Comparison of ENCODE assay signal across 22 cellular contexts in the genomic region with DNA sequence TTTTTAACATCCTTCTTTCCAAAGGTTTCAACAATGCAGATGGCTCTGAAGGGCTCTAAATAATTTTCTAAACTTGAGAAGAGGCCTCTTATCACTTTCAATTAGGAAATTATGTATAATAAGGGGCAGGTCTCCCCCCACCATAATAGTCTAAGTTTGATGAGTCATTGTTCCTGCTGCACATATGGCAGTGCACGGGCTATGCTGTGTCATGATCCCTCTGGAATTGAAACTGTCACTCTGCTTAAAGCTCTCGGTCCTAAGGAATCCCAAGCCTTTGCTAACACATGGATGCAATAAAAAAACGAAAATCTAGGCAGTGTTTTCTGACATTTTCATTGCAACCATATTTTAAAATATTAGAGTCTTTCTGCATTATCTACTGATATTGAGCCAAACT.
DNase-seq lines count a peak whose midpoint lies in the region; ATAC-seq and TF ChIP-seq lines count a peak whose summit lies in the region.
"Had no signal": no experiment of that assay in that cellular context is flagged by ENCODE, and none has a peak within 500 bp of the region (broad histone marks: within the 10 kb centered on the region; RNA-seq: fewer than 3 reads in every experiment).

No MANE protein-coding gene starts in this region.

- H3K9me3 ChIP-seq in SK-N-SH = peaks cover 9% of the 10 kb centered on the region; the same call in 1 of the 2 replicates
- H3K9me3 ChIP-seq in OCI-LY7 (ENCODE audit: low read length) = peaks cover 23% of the 10 kb centered on the region; the same call in 1 of the 2 replicates
- H3K9me3 ChIP-seq: thyroid gland had no signal

- H3K36me3 ChIP-seq in SK-N-SH (replicated peaks in 1 of 2; ENCODE audit: control insufficient read depth in 1 of 2, insufficient read depth in 2 of 2, low read length in 1 of 2) = peaks cover 0 to 48% of the 10 kb centered on the region in 2 experiments
- H3K36me3 ChIP-seq in OCI-LY7 (ENCODE audit: insufficient read depth, low read length) = peaks cover 52% of the 10 kb centered on the region
- H3K36me3 ChIP-seq: gastroesophageal sphincter, thyroid gland had no signal

- H3K4me1 ChIP-seq in SK-N-SH (ENCODE audit: control insufficient read depth in 1 of 2, insufficient read depth in 2 of 2, low read depth in 1 of 2, low read length in 1 of 2) = no peaks in the 10 kb centered on the region; a peak in 1 of 4 replicates
- no peaks in the 10 kb centered on the region for H3K4me1 ChIP-seq in OCI-LY7 (ENCODE audit: insufficient read depth, low read length, poor library complexity, severe bottlenecking)
- H3K4me1 ChIP-seq: gastroesophageal sphincter, parathyroid adenoma, thyroid gland had no signal

- whole genome bisulfite sequencing in SK-N-SH (ENCODE audit: low lambda C conversion rate) = 64% methylated on average over 3 of the region's 3 CpGs

- intact Hi-C loops in OCI-LY7 (cut with micrococcal nuclease; ENCODE audit: unreplicated experiment) = no loop called here

- POLR2A ChIA-PET in SK-N-SH (lab: Yijun Ruan, JAX) = no interaction called here
- POLR2A ChIA-PET in OCI-LY7 (lab: Charles Lee) = interaction anchor here (1.5 kb wide), 1 partner anchor 21 kb away, joined by 3 read pairs; no protein-coding TSS in a partner anchor

- H3K9ac ChIP-seq in SK-N-SH = no peak overlapping the region
- H3K9ac ChIP-seq: parathyroid adenoma had no signal

- TF ChIP-seq EP300 in SK-N-SH (IDR thresholded peaks at IDR 0.05; ENCODE audit: borderline replicate concordance in 1 of 2, low read depth in 1 of 2, low read length in 1 of 2) = no peak

- TF ChIP-seq CTCF in AG10803 (conservative IDR thresholded peaks at IDR 0.05; ENCODE audit: low read length) (no peak), SK-N-SH (IDR thresholded peaks at IDR 0.05) (no peak), OCI-LY7 (conservative IDR thresholded peaks at IDR 0.05; ENCODE audit: low read length) (no peak)

- H3K4me3 ChIP-seq in AG10803 (ENCODE audit: low read length) (no peak overlapping the region), SK-N-SH (ENCODE audit: low read depth in 2 of 2, low read length in 1 of 2) (no peak overlapping the region), OCI-LY7 (ENCODE audit: low read depth, low read length, poor library complexity, severe bottlenecking) (no peak overlapping the region)
- H3K4me3 ChIP-seq: gastroesophageal sphincter, thyroid gland had no signal

- H2AFZ ChIP-seq in SK-N-SH (ENCODE audit: low read depth) (no peak overlapping the region), OCI-LY7 (ENCODE audit: low read length) (no peak overlapping the region)
- H2AFZ ChIP-seq: parathyroid adenoma had no signal

- H3K27me3 ChIP-seq in SK-N-SH (ENCODE audit: insufficient read depth) = no peaks in the 10 kb centered on the region
- H3K27me3 ChIP-seq: gastroesophageal sphincter, thyroid gland had no signal

- BruUV-seq in OCI-LY7 (replicated peaks; lab: Mats Ljungman, UMichigan) = no TSS peak

- no peak overlapping the region; a peak in 1 of 4 replicates for H3K27ac ChIP-seq in SK-N-SH (ENCODE audit: low read depth in 2 of 2, low read length in 1 of 2)
- no peak overlapping the region for H3K27ac ChIP-seq in OCI-LY7 (ENCODE audit: low read depth, low read length, poor library complexity, severe bottlenecking)
- H3K27ac ChIP-seq: gastroesophageal sphincter, parathyroid adenoma, thyroid gland had no signal

- H4K20me1 ChIP-seq in SK-N-SH (ENCODE audit: insufficient read depth) (no peaks in the 10 kb centered on the region), OCI-LY7 (ENCODE audit: insufficient read depth, low read length) (no peaks in the 10 kb centered on the region)

- H3K4me2 ChIP-seq in SK-N-SH (no peak overlapping the region), OCI-LY7 (ENCODE audit: low read length) (no peak overlapping the region)

- no peaks in the 10 kb centered on the region for H3K79me2 ChIP-seq in SK-N-SH (ENCODE audit: insufficient read depth)
- H3K79me2 ChIP-seq in OCI-LY7 (ENCODE audit: insufficient read depth, low read depth, low read length) = no peaks in the 10 kb centered on the region
- H3K79me2 ChIP-seq: parathyroid adenoma had no signal

- H3K9me2 ChIP-seq in SK-N-SH = no peaks in the 10 kb centered on the region
- H3K9me2 ChIP-seq in OCI-LY7 (ENCODE audit: insufficient read depth, low read length) = no peaks in the 10 kb centered on the region

- no peak for TF ChIP-seq RAD21 in SK-N-SH (IDR thresholded peaks at IDR 0.05; ENCODE audit: low read length)

- H3F3A ChIP-seq in SK-N-SH (replicated peaks; ENCODE audit: insufficient read depth) = peaks cover 4% of the 10 kb centered on the region

- DNase-seq in AG10803 (ENCODE audit: low read depth) (peak; percentile 53), H4 (ENCODE audit: low spot score) (peak; percentile 43), SK-N-SH (no peak), fibroblast of peridontal ligament (ENCODE audit: extremely low read depth) (peak; percentile 15), OCI-LY7 (ENCODE audit: low spot score) (no peak), GDM1 (lab: John Stamatoyannopoulos, UW) (no peak)
- DNase-seq: activated CD4-positive, alpha-beta memory T cell treated with anti-CD3 and anti-CD28 coated beads for 36 hours; activated naive CD4-positive, alpha-beta T cell; AML-193; aorta; COR-L47; NCI-H1092 treated with DMSO at 0.1 percent for 48 hours; NCI-H2107; SIG-M5; thyroid gland had no signal

- CTCF ChIA-PET in SK-N-SH (lab: Yijun Ruan, JAX) (no interaction called here), OCI-LY7 (lab: Charles Lee; ENCODE audit: unreplicated experiment) (no interaction called here)

- no peak for ATAC-seq in HG02981 (IDR thresholded peaks at IDR 0.05; ENCODE audit: unreplicated experiment)
- ATAC-seq in HG03342 (IDR thresholded peaks at IDR 0.05; ENCODE audit: unreplicated experiment) = no peak
- ATAC-seq: gastroesophageal sphincter; natural killer cell treated with Interleukin-12 subunit alpha and Interleukin-12 subunit beta and Interleukin-15 and Interleukin-18, amount 100 ng/mL, for 72 hours; stimulated activated memory B cell treated with anti-CD40 and anti-IgM and Interleukin-4, amounts not matched to agents 10 μg/mL and 1 μg/mL and 100 μg/mL, for 72 hours; WTC11 had no signal

TF ChIP-seq in SK-N-SH, 30 proteins besides CTCF, POLR2A, EP300 and RAD21:
- TF ChIP-seq NRF1 (IDR thresholded peaks at IDR 0.05; ENCODE audit: low read depth, low read length) (no peak), TCF12 (IDR thresholded peaks at IDR 0.05) (0 out of 2 replicates have a peak, but pooled peaks have one; percentile 19), EZH2phosphoT487 (IDR thresholded peaks at IDR 0.05; ENCODE audit: borderline replicate concordance, low read depth) (no peak)

Comparison
In these comparisons a context has a peak if more than half of its experiments do, and no peak if none do; other contexts are left out.
1. DNase-seq: peak in AG10803 (single experiment), H4 (single experiment) and fibroblast of peridontal ligament (single experiment); none in SK-N-SH (single experiment), OCI-LY7 (single experiment) and GDM1 (single experiment).